In genomic region chr7:100048680-100049079, GRCh38 we compare ENCODE assay signal across 1 cellular context.
TF ChIP-seq lines count a peak whose summit lies in the region.

No MANE protein-coding gene starts in this region.

TF ChIP-seq in H1, 55 proteins besides CTCF, POLR2A, EP300 and RAD21:
- no peak for TF ChIP-seq GABPA (IDR thresholded peaks at IDR 0.05; ENCODE audit: borderline replicate concordance, insufficient read depth, low read length)
- no peak for TF ChIP-seq CBX5 (IDR thresholded peaks at IDR 0.05; ENCODE audit: low read depth, low read length)
- TF ChIP-seq BRCA1 (IDR thresholded peaks at IDR 0.05; ENCODE audit: low read depth, low read length), result no peak
- no peak for TF ChIP-seq ATF2 (IDR thresholded peaks at IDR 0.05; ENCODE audit: low read length)
- no peak for TF ChIP-seq MAFK (IDR thresholded peaks at IDR 0.05; ENCODE audit: low read depth, low read length)
- TF ChIP-seq MAX (IDR thresholded peaks at IDR 0.05), result no peak
- no peak for TF ChIP-seq HDAC6 (IDR thresholded peaks at IDR 0.05; ENCODE audit: low read depth, low read length)
- no peak for TF ChIP-seq RXRA (IDR thresholded peaks at IDR 0.05; ENCODE audit: insufficient read depth, low read depth, low read length)
- no peak for TF ChIP-seq SP1 (IDR thresholded peaks at IDR 0.05; ENCODE audit: low read depth, low read length)
- no peak for TF ChIP-seq POLR2AphosphoS5 (IDR thresholded peaks at IDR 0.05; ENCODE audit: low read depth, low read length)
- TF ChIP-seq, protein P1, sequence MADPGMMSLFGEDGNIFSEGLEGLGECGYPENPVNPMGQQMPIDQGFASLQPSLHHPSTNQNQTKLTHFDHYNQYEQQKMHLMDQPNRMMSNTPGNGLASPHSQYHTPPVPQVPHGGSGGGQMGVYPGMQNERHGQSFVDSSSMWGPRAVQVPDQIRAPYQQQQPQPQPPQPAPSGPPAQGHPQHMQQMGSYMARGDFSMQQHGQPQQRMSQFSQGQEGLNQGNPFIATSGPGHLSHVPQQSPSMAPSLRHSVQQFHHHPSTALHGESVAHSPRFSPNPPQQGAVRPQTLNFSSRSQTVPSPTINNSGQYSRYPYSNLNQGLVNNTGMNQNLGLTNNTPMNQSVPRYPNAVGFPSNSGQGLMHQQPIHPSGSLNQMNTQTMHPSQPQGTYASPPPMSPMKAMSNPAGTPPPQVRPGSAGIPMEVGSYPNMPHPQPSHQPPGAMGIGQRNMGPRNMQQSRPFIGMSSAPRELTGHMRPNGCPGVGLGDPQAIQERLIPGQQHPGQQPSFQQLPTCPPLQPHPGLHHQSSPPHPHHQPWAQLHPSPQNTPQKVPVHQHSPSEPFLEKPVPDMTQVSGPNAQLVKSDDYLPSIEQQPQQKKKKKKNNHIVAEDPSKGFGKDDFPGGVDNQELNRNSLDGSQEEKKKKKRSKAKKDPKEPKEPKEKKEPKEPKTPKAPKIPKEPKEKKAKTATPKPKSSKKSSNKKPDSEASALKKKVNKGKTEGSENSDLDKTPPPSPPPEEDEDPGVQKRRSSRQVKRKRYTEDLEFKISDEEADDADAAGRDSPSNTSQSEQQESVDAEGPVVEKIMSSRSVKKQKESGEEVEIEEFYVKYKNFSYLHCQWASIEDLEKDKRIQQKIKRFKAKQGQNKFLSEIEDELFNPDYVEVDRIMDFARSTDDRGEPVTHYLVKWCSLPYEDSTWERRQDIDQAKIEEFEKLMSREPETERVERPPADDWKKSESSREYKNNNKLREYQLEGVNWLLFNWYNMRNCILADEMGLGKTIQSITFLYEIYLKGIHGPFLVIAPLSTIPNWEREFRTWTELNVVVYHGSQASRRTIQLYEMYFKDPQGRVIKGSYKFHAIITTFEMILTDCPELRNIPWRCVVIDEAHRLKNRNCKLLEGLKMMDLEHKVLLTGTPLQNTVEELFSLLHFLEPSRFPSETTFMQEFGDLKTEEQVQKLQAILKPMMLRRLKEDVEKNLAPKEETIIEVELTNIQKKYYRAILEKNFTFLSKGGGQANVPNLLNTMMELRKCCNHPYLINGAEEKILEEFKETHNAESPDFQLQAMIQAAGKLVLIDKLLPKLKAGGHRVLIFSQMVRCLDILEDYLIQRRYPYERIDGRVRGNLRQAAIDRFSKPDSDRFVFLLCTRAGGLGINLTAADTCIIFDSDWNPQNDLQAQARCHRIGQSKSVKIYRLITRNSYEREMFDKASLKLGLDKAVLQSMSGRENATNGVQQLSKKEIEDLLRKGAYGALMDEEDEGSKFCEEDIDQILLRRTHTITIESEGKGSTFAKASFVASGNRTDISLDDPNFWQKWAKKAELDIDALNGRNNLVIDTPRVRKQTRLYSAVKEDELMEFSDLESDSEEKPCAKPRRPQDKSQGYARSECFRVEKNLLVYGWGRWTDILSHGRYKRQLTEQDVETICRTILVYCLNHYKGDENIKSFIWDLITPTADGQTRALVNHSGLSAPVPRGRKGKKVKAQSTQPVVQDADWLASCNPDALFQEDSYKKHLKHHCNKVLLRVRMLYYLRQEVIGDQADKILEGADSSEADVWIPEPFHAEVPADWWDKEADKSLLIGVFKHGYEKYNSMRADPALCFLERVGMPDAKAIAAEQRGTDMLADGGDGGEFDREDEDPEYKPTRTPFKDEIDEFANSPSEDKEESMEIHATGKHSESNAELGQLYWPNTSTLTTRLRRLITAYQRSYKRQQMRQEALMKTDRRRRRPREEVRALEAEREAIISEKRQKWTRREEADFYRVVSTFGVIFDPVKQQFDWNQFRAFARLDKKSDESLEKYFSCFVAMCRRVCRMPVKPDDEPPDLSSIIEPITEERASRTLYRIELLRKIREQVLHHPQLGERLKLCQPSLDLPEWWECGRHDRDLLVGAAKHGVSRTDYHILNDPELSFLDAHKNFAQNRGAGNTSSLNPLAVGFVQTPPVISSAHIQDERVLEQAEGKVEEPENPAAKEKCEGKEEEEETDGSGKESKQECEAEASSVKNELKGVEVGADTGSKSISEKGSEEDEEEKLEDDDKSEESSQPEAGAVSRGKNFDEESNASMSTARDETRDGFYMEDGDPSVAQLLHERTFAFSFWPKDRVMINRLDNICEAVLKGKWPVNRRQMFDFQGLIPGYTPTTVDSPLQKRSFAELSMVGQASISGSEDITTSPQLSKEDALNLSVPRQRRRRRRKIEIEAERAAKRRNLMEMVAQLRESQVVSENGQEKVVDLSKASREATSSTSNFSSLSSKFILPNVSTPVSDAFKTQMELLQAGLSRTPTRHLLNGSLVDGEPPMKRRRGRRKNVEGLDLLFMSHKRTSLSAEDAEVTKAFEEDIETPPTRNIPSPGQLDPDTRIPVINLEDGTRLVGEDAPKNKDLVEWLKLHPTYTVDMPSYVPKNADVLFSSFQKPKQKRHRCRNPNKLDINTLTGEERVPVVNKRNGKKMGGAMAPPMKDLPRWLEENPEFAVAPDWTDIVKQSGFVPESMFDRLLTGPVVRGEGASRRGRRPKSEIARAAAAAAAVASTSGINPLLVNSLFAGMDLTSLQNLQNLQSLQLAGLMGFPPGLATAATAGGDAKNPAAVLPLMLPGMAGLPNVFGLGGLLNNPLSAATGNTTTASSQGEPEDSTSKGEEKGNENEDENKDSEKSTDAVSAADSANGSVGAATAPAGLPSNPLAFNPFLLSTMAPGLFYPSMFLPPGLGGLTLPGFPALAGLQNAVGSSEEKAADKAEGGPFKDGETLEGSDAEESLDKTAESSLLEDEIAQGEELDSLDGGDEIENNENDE (IDR thresholded peaks at IDR 0.05; ENCODE audit: insufficient replicate concordance, low read length), result no peak
- TF ChIP-seq ATF3 (IDR thresholded peaks at IDR 0.05; ENCODE audit: insufficient read depth, low read depth, low read length), result no peak
